In genomic region chr12:13328535-13328934, GRCh38 we compare ENCODE assay signal across 22 cellular contexts.
DNase-seq lines count a peak whose midpoint lies in the region; ATAC-seq, FAIRE-seq and TF ChIP-seq lines count a peak whose summit lies in the region.
"Had no signal": no experiment of that assay in that cellular context is flagged by ENCODE, and none has a peak within 500 bp of the region (broad histone marks: within the 10 kb centered on the region; RNA-seq: fewer than 3 reads in every experiment).

No MANE protein-coding gene starts in this region.

- H2BK120ac ChIP-seq in IMR-90 (ENCODE audit: low read depth, low read length): no peak overlapping the region

- in situ Hi-C loops in HepG2 (cut with HindIII; ENCODE audit: extremely low pct_ligation_motif_present, low pct_unique_long_range_greater_than_20kb): no loop called here
- in situ Hi-C loops in IMR-90 (cut with MboI; ENCODE audit: low sequenced_read_pairs): no loop called here
- in situ Hi-C loops in K562 (cut with MboI): no loop called here

- no peak overlapping the region for H2AFZ ChIP-seq in HepG2 (ENCODE audit: low read length)
- no peak overlapping the region for H2AFZ ChIP-seq in IMR-90 (replicated peaks; ENCODE audit: low read length, poor library complexity)
- no peak overlapping the region for H2AFZ ChIP-seq in K562 (ENCODE audit: low read depth, low read length)

- H4K91ac ChIP-seq in IMR-90 (ENCODE audit: insufficient read depth, low read depth, low read length): no peak overlapping the region

- H3K23ac ChIP-seq in IMR-90 (ENCODE audit: low read depth, low read length): no peak overlapping the region

- no peak overlapping the region for H3K18ac ChIP-seq in IMR-90 (ENCODE audit: low read depth, low read length)

- dilution Hi-C loops in IMR-90 (cut with HindIII; ENCODE audit: low sequenced_read_pairs, unreplicated experiment): no loop called here

- H3K14ac ChIP-seq in IMR-90 (replicated peaks; ENCODE audit: low read depth, low read length): no peak overlapping the region

- no peaks in the 10 kb centered on the region for H3K36me3 ChIP-seq in HepG2 (replicated peaks in 1 of 2; ENCODE audit: control insufficient read depth in 1 of 2, insufficient read depth in 2 of 2, low read length in 2 of 2)
- H3K36me3 ChIP-seq in right lobe of liver: no peaks in the 10 kb centered on the region
- no peaks in the 10 kb centered on the region for H3K36me3 ChIP-seq in IMR-90 (ENCODE audit: control insufficient read depth, insufficient read depth, low read length)
- no peaks in the 10 kb centered on the region for H3K36me3 ChIP-seq in K562 (ENCODE audit: control insufficient read depth, insufficient read depth, low read length)
- H3K36me3 ChIP-seq: BLaER1 treated with 17β-estradiol and CSF1 and Interleukin-3, amounts not matched to agents 10 nM and 100 nM had no signal

- H2AK5ac ChIP-seq in IMR-90 (ENCODE audit: low read depth, low read length): no peak overlapping the region

- TF ChIP-seq RAD21 in HepG2 (CRISPR knock-in tag; IDR thresholded peaks at IDR 0.05) (no peak), IMR-90 (IDR thresholded peaks at IDR 0.05; ENCODE audit: low read length) (no peak), K562 (CRISPR knock-in tag; conservative IDR thresholded peaks at IDR 0.05 in 1 of 2, IDR thresholded peaks at IDR 0.05 in 1 of 2) (no peak)

- no peak overlapping the region for H3K27ac ChIP-seq in HepG2 (ENCODE audit: extremely low read length, insufficient read depth, low read length)
- no peak overlapping the region for H3K27ac ChIP-seq in right lobe of liver
- no peak overlapping the region for H3K27ac ChIP-seq in IMR-90 (ENCODE audit: insufficient read depth, low read length)
- H3K27ac ChIP-seq in K562 (ENCODE audit: extremely low read depth, low read depth, low read length): no peak overlapping the region
- H3K27ac ChIP-seq: BLaER1 treated with 17β-estradiol and CSF1 and Interleukin-3, amounts not matched to agents 10 nM and 100 nM; C4-2B had no signal

- no peak overlapping the region for H3K9ac ChIP-seq in HepG2 (ENCODE audit: insufficient read depth, low read depth, low read length)
- H3K9ac ChIP-seq in IMR-90 (ENCODE audit: low read depth, low read length): no peak overlapping the region
- H3K9ac ChIP-seq in K562 (ENCODE audit: insufficient read depth in 1 of 2, low read depth in 2 of 2, low read length in 2 of 2): no peak overlapping the region
- H3K9ac ChIP-seq: BLaER1 treated with 17β-estradiol and CSF1 and Interleukin-3, amounts not matched to agents 10 nM and 100 nM had no signal

- H3K4me3 ChIP-seq in HepG2 (replicated peaks in 1 of 3; ENCODE audit: insufficient read depth in 1 of 3, low read depth in 2 of 3, low read length in 3 of 3) (no peak overlapping the region), right lobe of liver (no peak overlapping the region), IMR-90 (ENCODE audit: insufficient read depth, low read depth, low read length) (no peak overlapping the region), K562 (no peak overlapping the region)
- H3K4me3 ChIP-seq: BLaER1 treated with 17β-estradiol and CSF1 and Interleukin-3, amounts not matched to agents 10 nM and 100 nM had no signal

- no peaks in the 10 kb centered on the region for H3K79me1 ChIP-seq in IMR-90 (ENCODE audit: low read depth in 1 of 2, low read length in 2 of 2)

- no peaks in the 10 kb centered on the region for H3K4me1 ChIP-seq in HepG2 (ENCODE audit: insufficient read depth, low read length)
- no peaks in the 10 kb centered on the region for H3K4me1 ChIP-seq in right lobe of liver
- no peaks in the 10 kb centered on the region for H3K4me1 ChIP-seq in IMR-90 (ENCODE audit: control insufficient read depth, insufficient read depth, low read length)
- no peaks in the 10 kb centered on the region for H3K4me1 ChIP-seq in K562 (replicated peaks in 1 of 2; ENCODE audit: control insufficient read depth in 2 of 2, insufficient read depth in 2 of 2, low read length in 2 of 2)
- H3K4me1 ChIP-seq: BLaER1 treated with 17β-estradiol and CSF1 and Interleukin-3, amounts not matched to agents 10 nM and 100 nM; Caco-2 had no signal

- H3K79me2 ChIP-seq in HepG2 (ENCODE audit: insufficient read depth, low read length) (no peaks in the 10 kb centered on the region), K562 (ENCODE audit: control insufficient read depth, insufficient read depth, low read length) (no peaks in the 10 kb centered on the region)

- no peaks in the 10 kb centered on the region for H3K9me3 ChIP-seq in HepG2 (ENCODE audit: low read length)
- H3K9me3 ChIP-seq in right lobe of liver: no peaks in the 10 kb centered on the region
- no peaks in the 10 kb centered on the region for H3K9me3 ChIP-seq in IMR-90 (ENCODE audit: control insufficient read depth, insufficient read depth, low read length)
- H3K9me3 ChIP-seq in K562 (replicated peaks; ENCODE audit: control insufficient read depth, insufficient read depth, low read depth, low read length): no peaks in the 10 kb centered on the region

- no peak overlapping the region for H2AK9ac ChIP-seq in IMR-90 (replicated peaks; ENCODE audit: low read depth, low read length, poor library complexity)

- CTCF ChIA-PET in HepG2 (lab: Yijun Ruan, JAX; ENCODE audit: low intra/inter-chr PET ratio, low total read pairs): no interaction called here
- CTCF ChIA-PET in IMR-90 (lab: Yijun Ruan, JAX): no interaction called here
- CTCF ChIA-PET in K562 (lab: Yijun Ruan, JAX; ENCODE audit: low intra/inter-chr PET ratio): no interaction called here

- no peak overlapping the region for H2BK5ac ChIP-seq in IMR-90 (ENCODE audit: low read depth, low read length, poor library complexity, severe bottlenecking)

- no TSS peak for BruUV-seq in HepG2 (replicated peaks; lab: Mats Ljungman, UMichigan)
- no TSS peak for BruUV-seq in IMR-90 (replicated peaks; lab: Mats Ljungman, UMichigan)
- BruUV-seq in K562 (replicated peaks; lab: Mats Ljungman, UMichigan): no TSS peak

- TF ChIP-seq EP300 in HepG2 (IDR thresholded peaks at IDR 0.05; ENCODE audit: low read depth in 2 of 2, low read length in 2 of 2) (no peak), HepG2 (CRISPR knock-in tag; IDR thresholded peaks at IDR 0.05; ENCODE audit: borderline replicate concordance) (no peak), K562 (IDR thresholded peaks at IDR 0.05; ENCODE audit: low read length) (no peak)

- intact Hi-C loops in HepG2 (cut with micrococcal nuclease; ENCODE audit: unreplicated experiment): no loop called here
- intact Hi-C loops in right lobe of liver (cut with DNase I): no loop called here
- intact Hi-C loops in IMR-90 (cut with micrococcal nuclease): no loop called here
- intact Hi-C loops in K562 (cut with micrococcal nuclease): loop anchor here (10.0 kb wide), 1 partner anchor 74 kb away; no protein-coding TSS in a partner anchor

- TF ChIP-seq POLR2A in HepG2 (IDR thresholded peaks at IDR 0.05; ENCODE audit: insufficient read depth in 1 of 2, low read depth in 2 of 2, low read length in 2 of 2): no peak
- no peak for TF ChIP-seq POLR2A in right lobe of liver (IDR thresholded peaks at IDR 0.05)
- no peak for TF ChIP-seq POLR2A in IMR-90 (IDR thresholded peaks at IDR 0.05; ENCODE audit: low read depth, low read length)
- TF ChIP-seq POLR2A in K562 (conservative IDR thresholded peaks at IDR 0.05): no peak

- POLR2A ChIA-PET in HepG2 (lab: Yijun Ruan, JAX) (no interaction called here), IMR-90 (lab: Charles Lee; ENCODE audit: unreplicated experiment) (no interaction called here), K562 (lab: Yijun Ruan, JAX) (no interaction called here)

- FAIRE-seq in HepG2 (lab: Jason Lieb, UNC): no peak
- no peak for FAIRE-seq in K562 (lab: Jason Lieb, UNC)
- FAIRE-seq: A204.1, D721Med, G401.6, GM12891, GM19239 had no signal

- ATAC-seq in HepG2 (no peak), right lobe of liver (no peak), IMR-90 (ENCODE audit: low read depth) (no peak), K562 (no peak), GM19328 (IDR thresholded peaks at IDR 0.05; ENCODE audit: unreplicated experiment) (no peak)
- ATAC-seq: CD8-positive, alpha-beta T cell had no signal

- no peak overlapping the region for H4K5ac ChIP-seq in IMR-90 (ENCODE audit: low read depth, low read length)

- 46% methylated on average over 3 of the region's 3 CpGs for WGBS in HepG2 (ENCODE audit: low lambda C conversion rate)
- 63% methylated on average over 3 of the region's 3 CpGs for whole genome bisulfite sequencing in right lobe of liver (ENCODE audit: insufficient coverage, low coverage, low lambda C conversion rate, missing lambda C conversion rate)
- no CpG with 5 or more reads among the region's 3 CpGs for WGBS in IMR-90 (ENCODE audit: extremely low coverage in 2 of 2, insufficient read length in 1 of 2), 2 experiments
- WGBS in K562 (ENCODE audit: insufficient coverage, low coverage, missing lambda C conversion rate): 0% methylated on average over 3 of the region's 3 CpGs

- TF ChIP-seq CTCF in HepG2 (CRISPR knock-in tag; IDR thresholded peaks at IDR 0.05) (no peak), right lobe of liver (IDR thresholded peaks at IDR 0.05) (no peak), IMR-90 (conservative IDR thresholded peaks at IDR 0.05; ENCODE audit: low read depth, low read length) (no peak), K562 (IDR thresholded peaks at IDR 0.05 in 2 of 3, conservative IDR thresholded peaks at IDR 0.05 in 1 of 3; ENCODE audit: insufficient read depth in 2 of 3, low read depth in 1 of 3, low read length in 3 of 3) (no peak)

- no peak overlapping the region for H3K56ac ChIP-seq in IMR-90 (ENCODE audit: extremely low read depth, insufficient read depth, low read length)

- H4K20me1 ChIP-seq in HepG2 (ENCODE audit: insufficient read depth, low read length) (no peaks in the 10 kb centered on the region), IMR-90 (ENCODE audit: insufficient read depth, low read length) (no peaks in the 10 kb centered on the region), K562 (replicated peaks; ENCODE audit: control insufficient read depth, insufficient read depth, low read length) (no peaks in the 10 kb centered on the region)
- H4K20me1 ChIP-seq: BLaER1 treated with 17β-estradiol and CSF1 and Interleukin-3, amounts not matched to agents 10 nM and 100 nM had no signal

- H3K27me3 ChIP-seq in HepG2 (ENCODE audit: control insufficient read depth in 1 of 2, insufficient read depth in 2 of 2, low read length in 2 of 2) (no peaks in the 10 kb centered on the region), right lobe of liver (no peaks in the 10 kb centered on the region), IMR-90 (ENCODE audit: control insufficient read depth, insufficient read depth, low read length) (no peaks in the 10 kb centered on the region), K562 (ENCODE audit: control insufficient read depth in 2 of 2, insufficient read depth in 2 of 2, low read length in 2 of 2) (no peaks in the 10 kb centered on the region)
- H3K27me3 ChIP-seq: BLaER1 treated with 17β-estradiol and CSF1 and Interleukin-3, amounts not matched to agents 10 nM and 100 nM had no signal

- DNase-seq in HepG2 (ENCODE audit: low spot score) (no peak), right lobe of liver (no peak), IMR-90 (no peak), K562 (ENCODE audit: extremely low read depth in 1 of 4, low spot score in 3 of 4) (no peak), KG1 (lab: John Stamatoyannopoulos, UW) (no peak), NCI-H510A (lab: John Stamatoyannopoulos, UW) (no peak)
- DNase-seq: 8988T; AML-193; Caco-2; Calu3; CD4-positive, alpha-beta T cell; CD8-positive, alpha-beta T cell; DMS79 treated with DMSO at 0.1 percent for 48 hours; GF-D8 had no signal

- no peak overlapping the region for H2BK15ac ChIP-seq in IMR-90 (ENCODE audit: low read depth, low read length)

- H3K4me2 ChIP-seq in HepG2 (ENCODE audit: low read depth, low read length) (no peak overlapping the region), IMR-90 (ENCODE audit: low read depth, low read length) (no peak overlapping the region), K562 (ENCODE audit: insufficient read depth, low read length) (no peak overlapping the region)
- H3K4me2 ChIP-seq: BLaER1 treated with 17β-estradiol and CSF1 and Interleukin-3, amounts not matched to agents 10 nM and 100 nM had no signal

- no peak overlapping the region for H2BK20ac ChIP-seq in IMR-90 (ENCODE audit: low read depth, low read length)

- H4K8ac ChIP-seq in IMR-90 (ENCODE audit: low read depth in 2 of 2, low read length in 2 of 2): no peak overlapping the region

- H3K4ac ChIP-seq in IMR-90 (ENCODE audit: low read depth, low read length): no peak overlapping the region

- no peaks in the 10 kb centered on the region for H3K9me1 ChIP-seq in IMR-90 (ENCODE audit: insufficient read depth, low read length)
- H3K9me1 ChIP-seq in K562 (ENCODE audit: control insufficient read depth, insufficient read depth, low read length): no peaks in the 10 kb centered on the region

Comparison
In these comparisons a context has a peak if more than half of its experiments do, and no peak if none do; other contexts are left out.
1. Of the 241 proteins assayed by ChIP-seq in both HepG2 and K562: peak only in HepG2: none; only in K562: MAFG; in both: MAFF and MAFK; in neither: 238.